In the genomic region with DNA sequence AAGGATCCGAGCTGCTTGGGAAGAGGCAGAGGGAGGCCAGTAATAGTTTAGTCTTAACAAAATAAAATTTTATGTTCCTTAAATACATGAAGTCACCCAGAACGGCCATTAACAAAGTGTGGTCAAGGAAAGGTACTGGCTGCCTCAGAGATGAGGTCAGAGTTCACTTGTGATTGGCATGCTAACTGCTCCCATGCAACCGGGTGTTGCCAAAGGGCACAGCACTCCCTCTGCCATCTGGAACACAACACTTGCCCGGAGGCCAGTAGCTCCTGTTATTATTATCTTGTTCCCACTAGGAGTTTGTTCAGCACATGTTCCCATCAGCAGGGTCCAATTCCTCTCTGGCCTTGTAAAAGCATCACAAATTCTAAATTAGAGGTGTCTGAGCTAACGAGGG, we compare ENCODE assay signal across 19 cellular contexts.
DNase-seq lines count a peak whose midpoint lies in the region; ATAC-seq and TF ChIP-seq lines count a peak whose summit lies in the region.
"Had no signal": no experiment of that assay in that cellular context is flagged by ENCODE, and none has a peak within 500 bp of the region (broad histone marks: within the 10 kb centered on the region; RNA-seq: fewer than 3 reads in every experiment).

No MANE protein-coding gene starts in this region.

- TF ChIP-seq CTCF in psoas muscle (IDR thresholded peaks at IDR 0.05) (no peak), CD14-positive monocyte (IDR thresholded peaks at IDR 0.05) (no peak)

- no peaks in the 10 kb centered on the region for H3K9me3 Mint-ChIP-seq in CD4-positive, alpha-beta memory T cell
- H3K9me3 Mint-ChIP-seq in CD14-positive monocyte: peaks cover 0 to 6% (median 2%) of the 10 kb centered on the region in 7 donors
- H3K9me3 Mint-ChIP-seq: effector memory CD8-positive, alpha-beta T cell; nephron progenitor cell had no signal

- H3K36me3 Mint-ChIP-seq in CD4-positive, alpha-beta memory T cell: no peaks in the 10 kb centered on the region
- no peaks in the 10 kb centered on the region for H3K36me3 Mint-ChIP-seq in CD14-positive monocyte

- CTCF ChIA-PET in CD4-positive, alpha-beta memory T cell (lab: Charles Lee; ENCODE audit: partially characterized antibody): interaction anchor here (1.9 kb wide), 1 partner anchor 17 kb away, joined by 7 read pairs; no protein-coding TSS in a partner anchor

- H3K4me1 ChIP-seq in psoas muscle (peaks cover 34% of the 10 kb centered on the region), HAP-1 (no peaks in the 10 kb centered on the region)
- no peaks in the 10 kb centered on the region for H3K4me1 ChIP-seq in CD4-positive, alpha-beta memory T cell (ENCODE audit: insufficient read depth, low read length)
- H3K4me1 ChIP-seq: foreskin keratinocyte, lower lobe of right lung had no signal

- POLR2A ChIA-PET in CD4-positive, alpha-beta memory T cell (lab: Charles Lee; ENCODE audit: partially characterized antibody): no interaction called here

- no peaks in the 10 kb centered on the region for H3K4me1 Mint-ChIP-seq in CD4-positive, alpha-beta memory T cell
- H3K4me1 Mint-ChIP-seq in CD14-positive monocyte: no peaks in the 10 kb centered on the region

- peak; percentile 65 to 88 (median 80) for ATAC-seq in psoas muscle
- no peak for ATAC-seq in GM19455 (IDR thresholded peaks at IDR 0.05; ENCODE audit: unreplicated experiment)
- ATAC-seq: effector memory CD8-positive, alpha-beta T cell; foreskin keratinocyte; lower lobe of right lung had no signal

- H3K36me3 ChIP-seq in psoas muscle (ENCODE audit: insufficient read depth in 1 of 2, low read depth in 1 of 2) (no peaks in the 10 kb centered on the region), HAP-1 (replicated peaks) (no peaks in the 10 kb centered on the region)
- H3K36me3 ChIP-seq in CD4-positive, alpha-beta memory T cell (ENCODE audit: insufficient read depth, low read length): no peaks in the 10 kb centered on the region
- H3K36me3 ChIP-seq: lower lobe of right lung had no signal

- H3K4me3 ChIP-seq in psoas muscle: no peak overlapping the region
- H3K4me3 ChIP-seq in CD4-positive, alpha-beta memory T cell (ENCODE audit: low read length in 2 of 2): no peak overlapping the region
- no peak overlapping the region for H3K4me3 ChIP-seq in HAP-1
- H3K4me3 ChIP-seq: lower lobe of right lung had no signal

- in situ Hi-C loops in Caki2 (cut with HindIII; ENCODE audit: low pct_unique_long_range_greater_than_20kb, low sequenced_read_pairs) (no loop called here), HAP-1 (cut with MboI; ENCODE audit: low sequenced_read_pairs) (loop anchor here (25.0 kb wide), 1 partner anchor 647 kb away; no protein-coding TSS in a partner anchor)

- no peaks in the 10 kb centered on the region for H3K9me3 ChIP-seq in psoas muscle
- no peaks in the 10 kb centered on the region for H3K9me3 ChIP-seq in CD4-positive, alpha-beta memory T cell (ENCODE audit: control insufficient read depth in 1 of 2, low read length in 2 of 2)
- no peaks in the 10 kb centered on the region for H3K9me3 ChIP-seq in HAP-1
- H3K9me3 ChIP-seq: lower lobe of right lung had no signal

- peaks cover 1 to 3% of the 10 kb centered on the region in 2 donors for H3K27me3 Mint-ChIP-seq in CD4-positive, alpha-beta memory T cell
- H3K27me3 Mint-ChIP-seq in CD14-positive monocyte (ENCODE audit: low read depth in 3 of 3): peaks cover 4 to 6% (median 5%) of the 10 kb centered on the region in 3 donors

- no peak overlapping the region for H3K4me3 Mint-ChIP-seq in CD4-positive, alpha-beta memory T cell
- H3K4me3 Mint-ChIP-seq in CD14-positive monocyte: no peak overlapping the region
- H3K4me3 Mint-ChIP-seq: effector memory CD8-positive, alpha-beta T cell; nephron progenitor cell had no signal

- no peak overlapping the region for H3K27ac Mint-ChIP-seq in CD4-positive, alpha-beta memory T cell
- no peak overlapping the region for H3K27ac Mint-ChIP-seq in CD14-positive monocyte
- H3K27ac Mint-ChIP-seq: effector memory CD8-positive, alpha-beta T cell had no signal

- 26 to 39% (median 26%) methylated on average over 5 of the region's 5 CpGs for whole genome bisulfite sequencing in psoas muscle, 3 donors

- H3K27me3 ChIP-seq in psoas muscle (ENCODE audit: insufficient read depth in 3 of 3, low read length in 2 of 3): no peaks in the 10 kb centered on the region
- H3K27me3 ChIP-seq in CD4-positive, alpha-beta memory T cell (ENCODE audit: insufficient read depth, low read length): no peaks in the 10 kb centered on the region
- no peaks in the 10 kb centered on the region for H3K27me3 ChIP-seq in HAP-1 (ENCODE audit: low read depth)

- DNase-seq in Caki2 (ENCODE audit: low read depth) (peak; percentile 14), M059J (ENCODE audit: low read depth) (peak; percentile 60), fibroblast of gingiva (ENCODE audit: low read depth) (peak; percentile 75), psoas muscle (peak in 1 of 2 donors; percentile 82), CD14-positive monocyte (ENCODE audit: low spot score) (no peak), HAP-1 (ENCODE audit: low spot score in 2 of 2) (no peak)
- no peak for DNase-seq in CD4-positive, alpha-beta memory T cell
- DNase-seq: activated T-cell treated with anti-CD3 and anti-CD28 coated beads, Interleukin-2, amount 50 U/mL, for 48 hours; AML-193; effector memory CD8-positive, alpha-beta T cell; foreskin keratinocyte; lower lobe of right lung; NCI-H1092 treated with DMSO at 0.1 percent for 48 hours; NCI-H82; nephron progenitor cell; retina; stimulated activated CD4-positive, alpha-beta T cell treated with anti-CD3 and anti-CD28 coated beads, Interleukin-1b, Interleukin-23, amount 100 ng/mL, for 48 hours had no signal

- peak overlapping the region; percentile 68 for H3K27ac ChIP-seq in psoas muscle
- H3K27ac ChIP-seq in CD4-positive, alpha-beta memory T cell (ENCODE audit: low read depth, low read length): no peak overlapping the region
- H3K27ac ChIP-seq: foreskin keratinocyte, HL-60, lower lobe of right lung had no signal

- intact Hi-C loops in psoas muscle (cut with DNase I): no loop called here
- intact Hi-C loops in CD4-positive, alpha-beta memory T cell (cut with micrococcal nuclease): no loop called here
- intact Hi-C loops in CD14-positive monocyte (cut with micrococcal nuclease): no loop called here

Comparison
In these comparisons a context has a peak if more than half of its experiments do, and no peak if none do; other contexts are left out.
1. DNase-seq: peak in Caki2 (single experiment), M059J (single experiment) and fibroblast of gingiva (single experiment); none in CD4-positive, alpha-beta memory T cell (0 of 5), CD14-positive monocyte (single experiment) and HAP-1 (0 of 2).